In genomic region chr3:161851941-161852566, GRCh38 we compare ENCODE assay signal across 8 cellular contexts.
DNase-seq lines count a peak whose midpoint lies in the region; ATAC-seq and TF ChIP-seq lines count a peak whose summit lies in the region.

No MANE protein-coding gene starts in this region.

- 44 to 54% methylated on average over 8 of the region's 8 CpGs for WGBS in lung, 2 donors

- no peaks in the 10 kb centered on the region for H3K27me3 Mint-ChIP-seq in chondrocyte (ENCODE audit: low read depth)

- intact Hi-C loops in PC-3 (cut with micrococcal nuclease), result loop anchor here (1.0 to 5.0 kb wide), 6 partner anchors 190 to 1191 kb away; no protein-coding TSS in a partner anchor

- no peak overlapping the region for H3K4me3 Mint-ChIP-seq in chondrocyte (ENCODE audit: unreplicated experiment)

- H3K27ac ChIP-seq in PC-3 (ENCODE audit: low read length), result no peak overlapping the region
- H3K27ac ChIP-seq in lung (ENCODE audit: low read depth in 1 of 2, low read length in 1 of 2), result no peak overlapping the region

- H3K36me3 ChIP-seq in PC-3 (ENCODE audit: low read depth, low read length) (no peaks in the 10 kb centered on the region), lung (ENCODE audit: control insufficient read depth in 2 of 2, insufficient read depth in 2 of 2, low read length in 2 of 2) (no peaks in the 10 kb centered on the region)

- peak; percentile 97 for TF ChIP-seq CTCF in GM20000 (IDR thresholded peaks at IDR 0.05; ENCODE audit: extremely low read depth, missing control alignments)
- TF ChIP-seq CTCF in PC-3 (conservative IDR thresholded peaks at IDR 0.05; ENCODE audit: low read depth, low read length), result peak; percentile 85
- TF ChIP-seq CTCF in chondrocyte (IDR thresholded peaks at IDR 0.05), result peak; percentile 89
- peak; percentile 49 for TF ChIP-seq CTCF in lung (IDR thresholded peaks at IDR 0.05; ENCODE audit: control extremely low read depth, extremely low read depth)

- no peaks in the 10 kb centered on the region for H3F3A ChIP-seq in PC-3 (ENCODE audit: low read length, unreplicated experiment)

- H3K4me1 ChIP-seq in PC-3 (ENCODE audit: insufficient read depth, low read length), result peaks cover 23% of the 10 kb centered on the region
- H3K4me1 ChIP-seq in lung (ENCODE audit: control insufficient read depth in 2 of 2, insufficient read depth in 2 of 2, low read length in 2 of 2), result no peaks in the 10 kb centered on the region

- H3K4me2 ChIP-seq in PC-3 (ENCODE audit: low read length), result no peak overlapping the region

- CTCF ChIA-PET in PC-3 (lab: Charles Lee), result no interaction called here

- no peaks in the 10 kb centered on the region for H3K79me2 ChIP-seq in PC-3 (ENCODE audit: low read length)

- no peaks in the 10 kb centered on the region for H4K20me1 ChIP-seq in PC-3 (ENCODE audit: low read length)

- H3K9me3 ChIP-seq in PC-3 (ENCODE audit: low read length) (no peaks in the 10 kb centered on the region), lung (ENCODE audit: control insufficient read depth in 2 of 2, insufficient read depth in 1 of 2, low read length in 1 of 2) (no peaks in the 10 kb centered on the region)

- H2AFZ ChIP-seq in PC-3 (ENCODE audit: low read length), result peak overlapping the region; percentile 44

- H3K27ac Mint-ChIP-seq in chondrocyte (ENCODE audit: unreplicated experiment), result no peak overlapping the region

- no peak overlapping the region for H3K9ac ChIP-seq in PC-3 (ENCODE audit: low read length)

- H3K36me3 Mint-ChIP-seq in chondrocyte (ENCODE audit: low read depth), result no peaks in the 10 kb centered on the region

- peaks cover 9% of the 10 kb centered on the region for H3K4me1 Mint-ChIP-seq in chondrocyte (ENCODE audit: low read depth)

- ATAC-seq in HG03442 (IDR thresholded peaks at IDR 0.05; ENCODE audit: unreplicated experiment) (peak; percentile 94), PC-3 (0 out of 2 replicates have a peak, but pooled peaks have one; percentile 8), lung (ENCODE audit: insufficient read depth, low FRiP score) (peak; percentile 39)

- H3K9me2 ChIP-seq in PC-3 (replicated peaks; ENCODE audit: low read length), result no peaks in the 10 kb centered on the region

- no TSS peak for BruUV-seq in PC-3 (replicated peaks; lab: Mats Ljungman, UMichigan)

- no peaks in the 10 kb centered on the region for H3K27me3 ChIP-seq in PC-3 (ENCODE audit: low read length)
- no peaks in the 10 kb centered on the region for H3K27me3 ChIP-seq in lung (ENCODE audit: control insufficient read depth, insufficient read depth)

- H3K9me3 Mint-ChIP-seq in chondrocyte (ENCODE audit: low read depth), result no peaks in the 10 kb centered on the region

- POLR2A ChIA-PET in PC-3 (lab: Charles Lee; ENCODE audit: unreplicated experiment), result no interaction called here

- peak; percentile 21 for DNase-seq in NK-92 treated with Interleukin-12 subunit alpha and Interleukin-12 subunit beta, amount 100 ng/mL, for 24 hours (lab: John Stamatoyannopoulos, UW)
- DNase-seq in NK-92 (lab: John Stamatoyannopoulos, UW; ENCODE audit: unreplicated experiment) (no peak), GM20000 (ENCODE audit: low spot score) (peak; percentile 41), PC-3 (peak; percentile 87), chondrocyte (ENCODE audit: low spot score) (no peak), lung (ENCODE audit: low spot score) (peak; percentile 39), NCI-H1436 (lab: John Stamatoyannopoulos, UW) (no peak)

- H3K4me3 ChIP-seq in PC-3 (ENCODE audit: low read length), result no peak overlapping the region
- H3K4me3 ChIP-seq in lung, result no peak overlapping the region

Comparison
In these comparisons a context has a peak if more than half of its experiments do, and no peak if none do; other contexts are left out.
1. DNase-seq: peak in NK-92 treated with Interleukin-12 subunit alpha and Interleukin-12 subunit beta, amount 100 ng/mL, for 24 hours (single experiment), GM20000 (single experiment), PC-3 (single experiment) and lung (single experiment); none in NK-92 (single experiment), chondrocyte (single experiment) and NCI-H1436 (single experiment).
2. ATAC-seq: peak in every context shown above with its lines; median percentile 94 in HG03442; 39 in lung; 8 in PC-3.
3. Peak in every context shown above with its lines, with median percentiles within 50 percentile points of each other: CTCF ChIP-seq.